Comparison of ENCODE assay signal across 13 cellular contexts in the genomic region with DNA sequence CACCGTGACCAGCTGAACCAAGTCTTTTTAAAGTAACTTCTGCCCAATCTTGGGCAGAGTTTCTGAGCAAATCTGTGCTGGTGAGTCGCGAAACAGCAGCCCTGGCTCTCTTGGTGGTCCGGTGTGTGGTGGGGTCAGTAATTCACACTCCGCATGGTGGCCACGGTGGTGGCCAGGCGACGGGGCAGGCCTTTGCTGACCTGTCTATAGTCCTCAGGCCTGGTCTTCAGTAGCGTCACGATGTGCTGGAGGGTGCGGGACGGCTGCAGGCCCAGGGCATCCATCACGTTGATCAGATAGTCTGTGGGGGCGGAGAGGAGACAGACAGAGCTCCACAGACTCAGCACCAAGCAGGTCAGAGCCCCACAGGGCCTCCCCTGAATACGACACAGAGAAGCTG.
"Had no signal": no experiment of that assay in that cellular context is flagged by ENCODE, and none has a peak within 500 bp of the region (broad histone marks: within the 10 kb centered on the region; RNA-seq: fewer than 3 reads in every experiment).

No MANE protein-coding gene starts in this region.

- H3K27ac ChIP-seq: heart left ventricle, right atrium auricular region, tibial artery had no signal

- H3K4me1 ChIP-seq: tibial artery had no signal

- ATAC-seq: esophagus mucosa; heart left ventricle; mucosa of descending colon; naive thymus-derived CD8-positive, alpha-beta T cell; stimulated activated naive CD8-positive, alpha-beta T cell treated with anti-CD3 and anti-CD28 coated beads, Interleukin-15, Interleukin-2, amounts not matched to agents 100 U/mL and 50 U/mL, for 24 hours had no signal

- H3K27me3 ChIP-seq: heart left ventricle, right atrium auricular region, tibial artery had no signal

- H3K4me3 ChIP-seq: heart left ventricle, mucosa of descending colon, right atrium auricular region, tibial artery had no signal

- H3K4me1 Mint-ChIP-seq: naive thymus-derived CD8-positive, alpha-beta T cell had no signal

- H3K4me3 Mint-ChIP-seq: naive thymus-derived CD8-positive, alpha-beta T cell had no signal

- H3K9me3 Mint-ChIP-seq: naive thymus-derived CD8-positive, alpha-beta T cell had no signal

- DNase-seq: caudate nucleus; effector memory CD4-positive, alpha-beta T cell; heart left ventricle; hippocampal formation; kidney glomerular epithelial cell; naive thymus-derived CD8-positive, alpha-beta T cell; small intestine; stimulated activated CD4-positive, alpha-beta T cell treated with anti-CD3 and anti-CD28 coated beads, Interleukin-2, amount 100 ng/mL, for 48 hours; stimulated activated naive CD8-positive, alpha-beta T cell treated with anti-CD3 and anti-CD28 coated beads, Interleukin-15, Interleukin-2, amounts not matched to agents 100 U/mL and 50 U/mL, for 24 hours; tibial artery had no signal

- H3K9me3 ChIP-seq: heart left ventricle, mucosa of descending colon, right atrium auricular region, tibial artery had no signal

- H3K27me3 Mint-ChIP-seq: naive thymus-derived CD8-positive, alpha-beta T cell had no signal
